Comparison of ENCODE assay signal across 11 cellular contexts in the genomic region with DNA sequence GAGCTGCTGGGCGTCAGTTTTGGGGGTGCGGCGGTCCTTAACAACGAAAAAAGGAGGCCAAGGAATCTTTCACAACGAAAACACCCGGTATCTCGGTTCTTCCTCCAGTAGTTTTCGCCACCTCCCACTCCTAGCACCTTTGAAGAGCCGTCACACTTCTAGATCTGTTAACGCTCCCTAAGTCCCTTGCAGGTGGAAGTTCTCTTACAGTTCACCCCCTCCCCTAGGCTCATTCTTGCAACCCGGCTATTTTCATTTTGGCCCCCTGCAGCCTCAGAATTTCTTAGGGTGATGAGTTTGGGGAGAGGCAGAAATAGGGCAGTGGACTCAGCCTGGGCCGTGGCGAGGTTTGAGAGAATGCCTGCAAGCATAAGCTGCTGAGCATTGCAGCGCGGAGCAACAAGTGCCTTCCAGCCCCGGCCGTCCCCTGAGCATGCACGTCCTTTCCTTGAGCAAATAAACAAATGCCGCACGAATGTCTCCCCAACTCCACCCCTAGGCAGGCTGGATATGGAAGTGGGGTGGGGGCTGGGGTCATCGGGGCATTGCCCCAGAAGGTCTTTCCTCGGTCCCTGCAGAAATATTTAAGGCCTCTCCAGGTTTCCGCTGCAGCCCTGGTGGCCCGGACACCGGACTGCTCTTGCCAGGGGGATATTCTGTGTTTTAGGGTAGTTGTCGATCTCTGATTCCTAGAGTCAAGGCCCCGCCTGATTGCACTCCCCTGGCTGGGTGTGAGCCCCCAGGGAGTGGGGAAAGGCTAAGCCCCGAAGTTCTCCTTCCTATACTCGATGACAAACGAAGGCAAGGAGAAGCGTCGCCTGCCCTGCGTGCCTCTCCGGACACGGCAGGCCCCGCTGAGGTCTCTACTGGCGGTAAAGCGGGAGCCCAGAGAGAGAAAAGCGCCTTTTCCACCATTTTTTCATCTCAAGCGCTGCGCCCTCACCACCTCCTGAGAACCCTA. TPM values are rescaled to one million over a fixed set of nuclear protein-coding genes. Genes with fewer than 3 reads are reported as not detected.
DNase-seq lines count a peak whose midpoint lies in the region; ATAC-seq and TF ChIP-seq lines count a peak whose summit lies in the region.
"Had no signal": no experiment of that assay in that cellular context is flagged by ENCODE, and none has a peak within 500 bp of the region (broad histone marks: within the 10 kb centered on the region; RNA-seq: fewer than 3 reads in every experiment).

No MANE protein-coding gene starts in this region.

- H3K4me3 Mint-ChIP-seq in chondrocyte (ENCODE audit: unreplicated experiment) = peak overlapping the region; percentile 2

- H3K9me3 ChIP-seq in HUES64 (ENCODE audit: insufficient read depth, low read depth, low read length) = no peaks in the 10 kb centered on the region
- no peaks in the 10 kb centered on the region for H3K9me3 ChIP-seq in neuron (ENCODE audit: low read length)
- H3K9me3 ChIP-seq in BE2C = no peaks in the 10 kb centered on the region
- H3K9me3 ChIP-seq: neutrophil had no signal

- H3K27ac ChIP-seq in HUES64 (ENCODE audit: low read depth, low read length) = no peak overlapping the region
- H3K27ac ChIP-seq: neutrophil had no signal

- H2AFZ ChIP-seq in neuron (ENCODE audit: low read depth, low read length) = no peak overlapping the region

- ATAC-seq in GM18873 (IDR thresholded peaks at IDR 0.05; ENCODE audit: low FRiP score, unreplicated experiment) (no peak), HG03354 (IDR thresholded peaks at IDR 0.05; ENCODE audit: poor library complexity, severe bottlenecking, unreplicated experiment) (no peak)

- no peak overlapping the region for H3K27ac Mint-ChIP-seq in chondrocyte (ENCODE audit: unreplicated experiment)

- 1% methylated on average over 41 of the region's 41 CpGs for whole genome bisulfite sequencing in HUES64

- H3K27me3 ChIP-seq in HUES64 (ENCODE audit: insufficient read depth, low read length) (peaks cover 97% of the 10 kb centered on the region), neuron (ENCODE audit: insufficient read depth, low read length) (no peaks in the 10 kb centered on the region), BE2C (peaks cover 97% of the 10 kb centered on the region)

- H3K27me3 Mint-ChIP-seq in chondrocyte (ENCODE audit: low read depth) = peaks cover 86% of the 10 kb centered on the region

- no peak overlapping the region for H3K9ac ChIP-seq in HUES64 (ENCODE audit: low read depth, low read length)

- H3K36me3 ChIP-seq in HUES64 (ENCODE audit: insufficient read depth, low read length) (no peaks in the 10 kb centered on the region), neuron (ENCODE audit: insufficient read depth, low read length) (peaks cover 15% of the 10 kb centered on the region), BE2C (no peaks in the 10 kb centered on the region)
- H3K36me3 ChIP-seq: neutrophil had no signal

- peaks cover 21% of the 10 kb centered on the region; the same call in 1 of the 2 replicates for H3K4me1 ChIP-seq in HUES64 (ENCODE audit: insufficient read depth, low read length)
- H3K4me1 ChIP-seq in neuron (ENCODE audit: insufficient read depth, low read length) = peaks cover 38% of the 10 kb centered on the region
- H3K4me1 ChIP-seq in BE2C = no peaks in the 10 kb centered on the region

- no peaks in the 10 kb centered on the region for H3K36me3 Mint-ChIP-seq in chondrocyte (ENCODE audit: low read depth)

- peaks cover 47% of the 10 kb centered on the region for H3K4me1 Mint-ChIP-seq in chondrocyte (ENCODE audit: low read depth)

- TF ChIP-seq CTCF in chondrocyte (IDR thresholded peaks at IDR 0.05) = no peak
- no peak for TF ChIP-seq CTCF in BE2C (IDR thresholded peaks at IDR 0.05; ENCODE audit: low read depth, low read length)

- H3K9me3 Mint-ChIP-seq in chondrocyte (ENCODE audit: low read depth) = no peaks in the 10 kb centered on the region

- peak overlapping the region; percentile 67 for H3K4me3 ChIP-seq in HUES64 (ENCODE audit: low read length)
- H3K4me3 ChIP-seq in neuron (ENCODE audit: low read length) = peak overlapping the region; percentile 59
- no peak overlapping the region for H3K4me3 ChIP-seq in BE2C (ENCODE audit: low read depth, low read length)

- DNase-seq in DMS53 treated with DMSO at 0.1 percent for 48 hours (lab: John Stamatoyannopoulos, UW; ENCODE audit: unreplicated experiment) (peak; percentile 72), chondrocyte (ENCODE audit: low spot score) (no peak), BE2C (no peak)
- DNase-seq: hippocampal formation had no signal

RNA-seq across cellular contexts. Expression of a gene that starts 1.6 kb away (rescaled TPM):
- 7.1 TPM for polyA plus RNA-seq in HUES64 (2013, experiment 1 of 2)
- polyA plus RNA-seq in HUES64 (2013, experiment 2 of 2) = 15.2 TPM
- not detected in 3 replicates for total RNA-seq in chondrocyte
- polyA plus RNA-seq in BE2C (2012; ENCODE audit: insufficient read depth, insufficient read length, low read depth) = not detected
- total RNA-seq: bronchial epithelial cell, LHCN-M2 had no signal
